In genomic region chr20:61525781-61526431, GRCh38 we compare ENCODE assay signal across 25 cellular contexts.
A peak's percentile ranks its signal among the peaks of the same experiment; 100 is the strongest.
DNase-seq lines count a peak whose midpoint lies in the region; ATAC-seq and TF ChIP-seq lines count a peak whose summit lies in the region.
"Had no signal": no experiment of that assay in that cellular context is flagged by ENCODE, and none has a peak within 500 bp of the region (broad histone marks: within the 10 kb centered on the region; RNA-seq: fewer than 3 reads in every experiment).

No MANE protein-coding gene starts in this region.

- H3K9me3 Mint-ChIP-seq in natural killer cell treated with Interleukin-12 subunit alpha and Interleukin-12 subunit beta and Interleukin-15 and Interleukin-18, amount 100 ng/mL, for 72 hours: no peaks in the 10 kb centered on the region
- H3K9me3 Mint-ChIP-seq in MCF 10A (ENCODE audit: unreplicated experiment): no peaks in the 10 kb centered on the region
- H3K9me3 Mint-ChIP-seq: activated T-cell treated with anti-CD3 and anti-CD28 coated beads, Interleukin-2, amount 50 U/mL, for 24 hours; stimulated activated naive CD8-positive, alpha-beta T cell treated with anti-CD3 and anti-CD28 coated beads, Interleukin-15, Interleukin-2, amounts not matched to agents 100 ng/mL and 50 ng/mL, for 24 hours had no signal

- no peaks in the 10 kb centered on the region for H3K27me3 ChIP-seq in AG04450 (ENCODE audit: control insufficient read depth, insufficient read depth, low read length)
- H3K27me3 ChIP-seq: BLaER1, dorsolateral prefrontal cortex, hepatocyte had no signal

- no peaks in the 10 kb centered on the region for H3K4me1 Mint-ChIP-seq in natural killer cell treated with Interleukin-12 subunit alpha and Interleukin-12 subunit beta and Interleukin-15 and Interleukin-18, amount 100 ng/mL, for 72 hours (ENCODE audit: low read depth in 2 of 2)
- peaks cover 11% of the 10 kb centered on the region for H3K4me1 Mint-ChIP-seq in MCF 10A (ENCODE audit: insufficient read depth, unreplicated experiment)

- no peak for ATAC-seq in natural killer cell treated with Interleukin-12 subunit alpha and Interleukin-12 subunit beta and Interleukin-15 and Interleukin-18, amount 100 ng/mL, for 72 hours
- no peak for ATAC-seq in HG02973 (IDR thresholded peaks at IDR 0.05; ENCODE audit: unreplicated experiment)

- no peak overlapping the region for H3K4me3 ChIP-seq in AG04450 (ENCODE audit: low read depth, low read length)
- H3K4me3 ChIP-seq: BLaER1, dorsolateral prefrontal cortex, hepatocyte, spleen, tibial artery had no signal

- POLR2A ChIA-PET in AG04450 (lab: Yijun Ruan, JAX) (no interaction called here), MCF 10A (lab: Yijun Ruan, JAX) (no interaction called here)

- no peak overlapping the region for H3K27ac Mint-ChIP-seq in natural killer cell treated with Interleukin-12 subunit alpha and Interleukin-12 subunit beta and Interleukin-15 and Interleukin-18, amount 100 ng/mL, for 72 hours
- no peak overlapping the region for H3K27ac Mint-ChIP-seq in MCF 10A (ENCODE audit: low read depth, unreplicated experiment)
- H3K27ac Mint-ChIP-seq: activated T-cell treated with anti-CD3 and anti-CD28 coated beads, Interleukin-2, amount 50 U/mL, for 24 hours; stimulated activated naive CD8-positive, alpha-beta T cell treated with anti-CD3 and anti-CD28 coated beads, Interleukin-15, Interleukin-2, amounts not matched to agents 100 ng/mL and 50 ng/mL, for 24 hours had no signal

- no TSS peak for BruUV-seq in MCF 10A (replicated peaks; lab: Mats Ljungman, UMichigan)

- no peak overlapping the region for H3K27ac ChIP-seq in AG04450 (ENCODE audit: low read depth, low read length)
- H3K27ac ChIP-seq: BLaER1, hepatocyte, spleen, tibial artery had no signal

- H3K4me3 Mint-ChIP-seq in natural killer cell treated with Interleukin-12 subunit alpha and Interleukin-12 subunit beta and Interleukin-15 and Interleukin-18, amount 100 ng/mL, for 72 hours: no peak overlapping the region
- H3K4me3 Mint-ChIP-seq in MCF 10A (ENCODE audit: unreplicated experiment): no peak overlapping the region
- H3K4me3 Mint-ChIP-seq: activated T-cell treated with anti-CD3 and anti-CD28 coated beads, Interleukin-2, amount 50 U/mL, for 24 hours; stimulated activated naive CD8-positive, alpha-beta T cell treated with anti-CD3 and anti-CD28 coated beads, Interleukin-15, Interleukin-2, amounts not matched to agents 100 ng/mL and 50 ng/mL, for 24 hours had no signal

- no peaks in the 10 kb centered on the region for H3K36me3 Mint-ChIP-seq in natural killer cell treated with Interleukin-12 subunit alpha and Interleukin-12 subunit beta and Interleukin-15 and Interleukin-18, amount 100 ng/mL, for 72 hours
- peaks cover 1% of the 10 kb centered on the region for H3K36me3 Mint-ChIP-seq in MCF 10A (ENCODE audit: insufficient read depth, unreplicated experiment)

- peak; percentile 30 for DNase-seq in AG04450 (ENCODE audit: low read depth, low spot score)
- peak; percentile 44 for DNase-seq in HT1080 (ENCODE audit: low read depth)
- DNase-seq in amniotic epithelial cell (ENCODE audit: low read depth): peak; percentile 39
- peak; percentile 43 for DNase-seq in iPS-NIHi7 (ENCODE audit: extremely low spot score)
- DNase-seq in natural killer cell treated with Interleukin-12 subunit alpha and Interleukin-12 subunit beta and Interleukin-15 and Interleukin-18, amount 100 ng/mL, for 72 hours (ENCODE audit: low spot score): no peak
- DNase-seq in T-helper 1 cell: no peak
- DNase-seq in MCF 10A (ENCODE audit: unreplicated experiment): no peak
- DNase-seq: 8988T; activated naive CD4-positive, alpha-beta T cell treated with Interleukin-2 at 50 U/mL for 16 hours; activated T-cell treated with anti-CD3 and anti-CD28 coated beads, Interleukin-2, amount 50 U/mL, for 24 hours; amniotic stem cell; dorsolateral prefrontal cortex; H7; KG1; mammary epithelial cell; NCI-H1694 treated with DMSO at 0.1 percent for 48 hours; NCI-H2171 treated with DMSO at 0.1 percent for 48 hours; spleen; stimulated activated CD4-positive, alpha-beta T cell treated with anti-CD3 and anti-CD28 coated beads, Interleukin-4, amount 100 ng/mL, for 4 hours; T1000; tibial artery had no signal

- no peaks in the 10 kb centered on the region; the same call in 1 of the 2 replicates for H3K9me3 ChIP-seq in AG04450 (ENCODE audit: control insufficient read depth, insufficient read depth, low read length)
- H3K9me3 ChIP-seq: BLaER1, tibial artery had no signal

- CTCF ChIA-PET in AG04450 (lab: Charles Lee) (no interaction called here), MCF 10A (lab: Yijun Ruan, JAX) (no interaction called here)

- peaks cover 0 to 4% of the 10 kb centered on the region in 2 donors for H3K27me3 Mint-ChIP-seq in natural killer cell treated with Interleukin-12 subunit alpha and Interleukin-12 subunit beta and Interleukin-15 and Interleukin-18, amount 100 ng/mL, for 72 hours
- no peaks in the 10 kb centered on the region for H3K27me3 Mint-ChIP-seq in MCF 10A (ENCODE audit: insufficient read depth, unreplicated experiment)
- H3K27me3 Mint-ChIP-seq: stimulated activated naive CD8-positive, alpha-beta T cell treated with anti-CD3 and anti-CD28 coated beads, Interleukin-15, Interleukin-2, amounts not matched to agents 100 ng/mL and 50 ng/mL, for 24 hours had no signal

- intact Hi-C loops in MCF 10A (cut with micrococcal nuclease): no loop called here

- TF ChIP-seq CTCF in AG04450 (IDR thresholded peaks at IDR 0.05; ENCODE audit: low read depth, low read length) (no peak), MCF 10A (IDR thresholded peaks at IDR 0.05; ENCODE audit: unreplicated experiment) (no peak)

Comparison
In these comparisons a context has a peak if more than half of its experiments do, and no peak if none do; other contexts are left out.
1. DNase-seq: peak in AG04450 (single experiment), HT1080 (single experiment), amniotic epithelial cell (single experiment) and iPS-NIHi7 (single experiment); none in natural killer cell treated with Interleukin-12 subunit alpha and Interleukin-12 subunit beta and Interleukin-15 and Interleukin-18, amount 100 ng/mL, for 72 hours (single experiment), T-helper 1 cell (0 of 5) and MCF 10A (single experiment).